1 cellular context compared by ENCODE assay signal in the genomic region with DNA sequence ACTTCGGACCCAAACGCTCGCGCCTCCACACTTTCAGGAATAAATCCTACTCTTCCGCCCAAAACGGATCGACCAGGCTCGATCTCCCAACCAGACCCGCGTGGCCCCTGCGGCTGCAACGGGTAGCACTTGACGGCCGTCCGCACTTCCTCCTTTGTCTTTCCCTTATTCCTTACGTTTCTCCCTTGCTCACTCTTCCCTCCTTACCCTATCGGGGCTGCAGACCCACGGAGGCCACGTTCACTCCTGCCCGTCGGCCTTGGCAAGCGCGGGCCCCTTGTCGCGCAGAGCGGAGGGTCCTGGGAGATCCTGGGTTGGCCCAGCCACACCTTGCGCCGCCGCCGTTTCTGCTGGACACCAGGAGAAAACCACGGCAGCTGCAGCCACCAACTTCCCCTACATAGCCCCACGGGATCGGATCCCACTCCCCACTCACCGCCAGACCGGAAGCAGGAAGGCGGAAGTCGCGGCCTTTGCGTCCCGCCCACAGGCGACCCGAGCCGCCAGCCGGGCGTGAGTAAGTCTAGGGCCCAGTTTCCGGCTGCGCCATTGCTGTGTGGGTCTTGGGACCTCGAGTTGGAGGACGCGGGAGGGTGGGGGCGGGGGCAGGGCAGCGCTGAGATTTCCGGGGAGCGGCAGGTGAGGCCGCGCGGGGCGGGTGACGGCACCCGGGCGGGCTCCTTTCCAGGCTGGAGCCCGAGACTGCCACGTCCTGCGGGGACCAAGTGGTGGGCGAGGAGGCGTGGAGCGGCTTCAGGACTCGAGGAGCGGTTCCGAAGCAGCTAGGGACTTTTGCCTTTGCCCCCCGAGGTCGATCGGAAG.
TF ChIP-seq lines count a peak whose summit lies in the region.

Gene SMIM15, minus strand, starts transcription at position 459 of the 822 bp plus-strand sequence. CDS start 2,297 bp downstream, outside the sequence.

TF ChIP-seq in HEK293, 187 proteins besides CTCF, POLR2A, EP300 and RAD21 (continued from another document and continues in another):
- TF ChIP-seq, protein P1, sequence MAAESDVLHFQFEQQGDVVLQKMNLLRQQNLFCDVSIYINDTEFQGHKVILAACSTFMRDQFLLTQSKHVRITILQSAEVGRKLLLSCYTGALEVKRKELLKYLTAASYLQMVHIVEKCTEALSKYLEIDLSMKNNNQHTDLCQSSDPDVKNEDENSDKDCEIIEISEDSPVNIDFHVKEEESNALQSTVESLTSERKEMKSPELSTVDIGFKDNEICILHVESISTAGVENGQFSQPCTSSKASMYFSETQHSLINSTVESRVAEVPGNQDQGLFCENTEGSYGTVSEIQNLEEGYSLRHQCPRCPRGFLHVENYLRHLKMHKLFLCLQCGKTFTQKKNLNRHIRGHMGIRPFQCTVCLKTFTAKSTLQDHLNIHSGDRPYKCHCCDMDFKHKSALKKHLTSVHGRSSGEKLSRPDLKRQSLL (tag by site-specific recombination; IDR thresholded peaks at IDR 0.05), result no peak
- TF ChIP-seq ZNF19 (tag by site-specific recombination; IDR thresholded peaks at IDR 0.05; ENCODE audit: low read depth), result no peak
- TF ChIP-seq ZNF324 (tag by site-specific recombination; IDR thresholded peaks at IDR 0.05), result peak; percentile 29; the same call in 1 of the 2 replicates
- no peak for TF ChIP-seq RBAK (tag by site-specific recombination; IDR thresholded peaks at IDR 0.05)
- TF ChIP-seq EGR2 (tag by site-specific recombination; IDR thresholded peaks at IDR 0.05; ENCODE audit: low read depth), result peak; percentile 85
- peak; percentile 28; the same call in 1 of the 2 replicates for TF ChIP-seq KLF17 (tag by site-specific recombination; IDR thresholded peaks at IDR 0.05)
- TF ChIP-seq SETDB1 (IDR thresholded peaks at IDR 0.05; ENCODE audit: insufficient read length, low read length), result no peak
- 0 out of 2 replicates have a peak, but pooled peaks have one; percentile 8 for TF ChIP-seq ZNF146 (tag by site-specific recombination; IDR thresholded peaks at IDR 0.05)
- TF ChIP-seq PBX3 (CRISPR knock-in tag; IDR thresholded peaks at IDR 0.05), result peak; percentile 80
- no peak for TF ChIP-seq ZNF394 (tag by site-specific recombination; IDR thresholded peaks at IDR 0.05; ENCODE audit: borderline replicate concordance)
- no peak for TF ChIP-seq ZNF701 (tag by site-specific recombination; IDR thresholded peaks at IDR 0.05)
- peak; percentile 84 for TF ChIP-seq ZXDB (tag by site-specific recombination; IDR thresholded peaks at IDR 0.05)
- no peak for TF ChIP-seq ZNF623 (tag by site-specific recombination; IDR thresholded peaks at IDR 0.05)
- TF ChIP-seq ZNF830 (tag by site-specific recombination; IDR thresholded peaks at IDR 0.05; ENCODE audit: low read depth), result no peak
- no peak for TF ChIP-seq ZNF274 (IDR thresholded peaks at IDR 0.05; ENCODE audit: low read length)
- TF ChIP-seq ZNF274 (tag by site-specific recombination; IDR thresholded peaks at IDR 0.05; ENCODE audit: borderline replicate concordance), result no peak
- TF ChIP-seq SP3 (tag by site-specific recombination; IDR thresholded peaks at IDR 0.05), result peak; percentile 74
- TF ChIP-seq, protein P2, sequence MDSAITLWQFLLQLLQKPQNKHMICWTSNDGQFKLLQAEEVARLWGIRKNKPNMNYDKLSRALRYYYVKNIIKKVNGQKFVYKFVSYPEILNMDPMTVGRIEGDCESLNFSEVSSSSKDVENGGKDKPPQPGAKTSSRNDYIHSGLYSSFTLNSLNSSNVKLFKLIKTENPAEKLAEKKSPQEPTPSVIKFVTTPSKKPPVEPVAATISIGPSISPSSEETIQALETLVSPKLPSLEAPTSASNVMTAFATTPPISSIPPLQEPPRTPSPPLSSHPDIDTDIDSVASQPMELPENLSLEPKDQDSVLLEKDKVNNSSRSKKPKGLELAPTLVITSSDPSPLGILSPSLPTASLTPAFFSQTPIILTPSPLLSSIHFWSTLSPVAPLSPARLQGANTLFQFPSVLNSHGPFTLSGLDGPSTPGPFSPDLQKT (IDR thresholded peaks at IDR 0.05; ENCODE audit: borderline replicate concordance, low read depth, low read length), result no peak
- TF ChIP-seq SCRT1 (tag by site-specific recombination; IDR thresholded peaks at IDR 0.05; ENCODE audit: borderline replicate concordance), result no peak
- TF ChIP-seq ZNF335 (tag by site-specific recombination; conservative IDR thresholded peaks at IDR 0.05), result peak; percentile 88
- TF ChIP-seq MEIS1 (CRISPR knock-in tag; IDR thresholded peaks at IDR 0.05; ENCODE audit: borderline replicate concordance), result no peak
- 0 out of 2 replicates have a peak, but pooled peaks have one; percentile 20 for TF ChIP-seq ZNF768 (tag by site-specific recombination; IDR thresholded peaks at IDR 0.05)
- TF ChIP-seq HOXA7 (CRISPR knock-in tag; IDR thresholded peaks at IDR 0.05; ENCODE audit: borderline replicate concordance), result no peak
- TF ChIP-seq ZNF544 (tag by site-specific recombination; IDR thresholded peaks at IDR 0.05), result no peak
- TF ChIP-seq ZNF776 (tag by site-specific recombination; IDR thresholded peaks at IDR 0.05; ENCODE audit: borderline replicate concordance), result no peak
- no peak for TF ChIP-seq ZNF488 (tag by site-specific recombination; IDR thresholded peaks at IDR 0.05)
- TF ChIP-seq, protein P3, sequence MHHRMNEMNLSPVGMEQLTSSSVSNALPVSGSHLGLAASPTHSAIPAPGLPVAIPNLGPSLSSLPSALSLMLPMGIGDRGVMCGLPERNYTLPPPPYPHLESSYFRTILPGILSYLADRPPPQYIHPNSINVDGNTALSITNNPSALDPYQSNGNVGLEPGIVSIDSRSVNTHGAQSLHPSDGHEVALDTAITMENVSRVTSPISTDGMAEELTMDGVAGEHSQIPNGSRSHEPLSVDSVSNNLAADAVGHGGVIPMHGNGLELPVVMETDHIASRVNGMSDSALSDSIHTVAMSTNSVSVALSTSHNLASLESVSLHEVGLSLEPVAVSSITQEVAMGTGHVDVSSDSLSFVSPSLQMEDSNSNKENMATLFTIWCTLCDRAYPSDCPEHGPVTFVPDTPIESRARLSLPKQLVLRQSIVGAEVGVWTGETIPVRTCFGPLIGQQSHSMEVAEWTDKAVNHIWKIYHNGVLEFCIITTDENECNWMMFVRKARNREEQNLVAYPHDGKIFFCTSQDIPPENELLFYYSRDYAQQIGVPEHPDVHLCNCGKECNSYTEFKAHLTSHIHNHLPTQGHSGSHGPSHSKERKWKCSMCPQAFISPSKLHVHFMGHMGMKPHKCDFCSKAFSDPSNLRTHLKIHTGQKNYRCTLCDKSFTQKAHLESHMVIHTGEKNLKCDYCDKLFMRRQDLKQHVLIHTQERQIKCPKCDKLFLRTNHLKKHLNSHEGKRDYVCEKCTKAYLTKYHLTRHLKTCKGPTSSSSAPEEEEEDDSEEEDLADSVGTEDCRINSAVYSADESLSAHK (tag by site-specific recombination; IDR thresholded peaks at IDR 0.05), result no peak
- no peak for TF ChIP-seq ZNF791 (tag by site-specific recombination; IDR thresholded peaks at IDR 0.05)
- TF ChIP-seq, protein P4, sequence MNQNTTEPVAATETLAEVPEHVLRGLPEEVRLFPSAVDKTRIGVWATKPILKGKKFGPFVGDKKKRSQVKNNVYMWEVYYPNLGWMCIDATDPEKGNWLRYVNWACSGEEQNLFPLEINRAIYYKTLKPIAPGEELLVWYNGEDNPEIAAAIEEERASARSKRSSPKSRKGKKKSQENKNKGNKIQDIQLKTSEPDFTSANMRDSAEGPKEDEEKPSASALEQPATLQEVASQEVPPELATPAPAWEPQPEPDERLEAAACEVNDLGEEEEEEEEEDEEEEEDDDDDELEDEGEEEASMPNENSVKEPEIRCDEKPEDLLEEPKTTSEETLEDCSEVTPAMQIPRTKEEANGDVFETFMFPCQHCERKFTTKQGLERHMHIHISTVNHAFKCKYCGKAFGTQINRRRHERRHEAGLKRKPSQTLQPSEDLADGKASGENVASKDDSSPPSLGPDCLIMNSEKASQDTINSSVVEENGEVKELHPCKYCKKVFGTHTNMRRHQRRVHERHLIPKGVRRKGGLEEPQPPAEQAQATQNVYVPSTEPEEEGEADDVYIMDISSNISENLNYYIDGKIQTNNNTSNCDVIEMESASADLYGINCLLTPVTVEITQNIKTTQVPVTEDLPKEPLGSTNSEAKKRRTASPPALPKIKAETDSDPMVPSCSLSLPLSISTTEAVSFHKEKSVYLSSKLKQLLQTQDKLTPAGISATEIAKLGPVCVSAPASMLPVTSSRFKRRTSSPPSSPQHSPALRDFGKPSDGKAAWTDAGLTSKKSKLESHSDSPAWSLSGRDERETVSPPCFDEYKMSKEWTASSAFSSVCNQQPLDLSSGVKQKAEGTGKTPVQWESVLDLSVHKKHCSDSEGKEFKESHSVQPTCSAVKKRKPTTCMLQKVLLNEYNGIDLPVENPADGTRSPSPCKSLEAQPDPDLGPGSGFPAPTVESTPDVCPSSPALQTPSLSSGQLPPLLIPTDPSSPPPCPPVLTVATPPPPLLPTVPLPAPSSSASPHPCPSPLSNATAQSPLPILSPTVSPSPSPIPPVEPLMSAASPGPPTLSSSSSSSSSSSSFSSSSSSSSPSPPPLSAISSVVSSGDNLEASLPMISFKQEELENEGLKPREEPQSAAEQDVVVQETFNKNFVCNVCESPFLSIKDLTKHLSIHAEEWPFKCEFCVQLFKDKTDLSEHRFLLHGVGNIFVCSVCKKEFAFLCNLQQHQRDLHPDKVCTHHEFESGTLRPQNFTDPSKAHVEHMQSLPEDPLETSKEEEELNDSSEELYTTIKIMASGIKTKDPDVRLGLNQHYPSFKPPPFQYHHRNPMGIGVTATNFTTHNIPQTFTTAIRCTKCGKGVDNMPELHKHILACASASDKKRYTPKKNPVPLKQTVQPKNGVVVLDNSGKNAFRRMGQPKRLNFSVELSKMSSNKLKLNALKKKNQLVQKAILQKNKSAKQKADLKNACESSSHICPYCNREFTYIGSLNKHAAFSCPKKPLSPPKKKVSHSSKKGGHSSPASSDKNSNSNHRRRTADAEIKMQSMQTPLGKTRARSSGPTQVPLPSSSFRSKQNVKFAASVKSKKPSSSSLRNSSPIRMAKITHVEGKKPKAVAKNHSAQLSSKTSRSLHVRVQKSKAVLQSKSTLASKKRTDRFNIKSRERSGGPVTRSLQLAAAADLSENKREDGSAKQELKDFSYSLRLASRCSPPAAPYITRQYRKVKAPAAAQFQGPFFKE (tag by site-specific recombination; IDR thresholded peaks at IDR 0.05; ENCODE audit: borderline replicate concordance), result no peak
- TF ChIP-seq KLF16 (tag by site-specific recombination; IDR thresholded peaks at IDR 0.05), result no peak
- TF ChIP-seq, protein P5, sequence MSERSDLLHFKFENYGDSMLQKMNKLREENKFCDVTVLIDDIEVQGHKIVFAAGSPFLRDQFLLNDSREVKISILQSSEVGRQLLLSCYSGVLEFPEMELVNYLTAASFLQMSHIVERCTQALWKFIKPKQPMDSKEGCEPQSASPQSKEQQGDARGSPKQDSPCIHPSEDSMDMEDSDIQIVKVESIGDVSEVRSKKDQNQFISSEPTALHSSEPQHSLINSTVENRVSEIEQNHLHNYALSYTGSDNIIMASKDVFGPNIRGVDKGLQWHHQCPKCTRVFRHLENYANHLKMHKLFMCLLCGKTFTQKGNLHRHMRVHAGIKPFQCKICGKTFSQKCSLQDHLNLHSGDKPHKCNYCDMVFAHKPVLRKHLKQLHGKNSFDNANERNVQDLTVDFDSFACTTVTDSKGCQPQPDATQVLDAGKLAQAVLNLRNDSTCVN (tag by site-specific recombination; optimal IDR thresholded peaks at IDR 0.05), result peak; percentile 63
- TF ChIP-seq, protein P6, sequence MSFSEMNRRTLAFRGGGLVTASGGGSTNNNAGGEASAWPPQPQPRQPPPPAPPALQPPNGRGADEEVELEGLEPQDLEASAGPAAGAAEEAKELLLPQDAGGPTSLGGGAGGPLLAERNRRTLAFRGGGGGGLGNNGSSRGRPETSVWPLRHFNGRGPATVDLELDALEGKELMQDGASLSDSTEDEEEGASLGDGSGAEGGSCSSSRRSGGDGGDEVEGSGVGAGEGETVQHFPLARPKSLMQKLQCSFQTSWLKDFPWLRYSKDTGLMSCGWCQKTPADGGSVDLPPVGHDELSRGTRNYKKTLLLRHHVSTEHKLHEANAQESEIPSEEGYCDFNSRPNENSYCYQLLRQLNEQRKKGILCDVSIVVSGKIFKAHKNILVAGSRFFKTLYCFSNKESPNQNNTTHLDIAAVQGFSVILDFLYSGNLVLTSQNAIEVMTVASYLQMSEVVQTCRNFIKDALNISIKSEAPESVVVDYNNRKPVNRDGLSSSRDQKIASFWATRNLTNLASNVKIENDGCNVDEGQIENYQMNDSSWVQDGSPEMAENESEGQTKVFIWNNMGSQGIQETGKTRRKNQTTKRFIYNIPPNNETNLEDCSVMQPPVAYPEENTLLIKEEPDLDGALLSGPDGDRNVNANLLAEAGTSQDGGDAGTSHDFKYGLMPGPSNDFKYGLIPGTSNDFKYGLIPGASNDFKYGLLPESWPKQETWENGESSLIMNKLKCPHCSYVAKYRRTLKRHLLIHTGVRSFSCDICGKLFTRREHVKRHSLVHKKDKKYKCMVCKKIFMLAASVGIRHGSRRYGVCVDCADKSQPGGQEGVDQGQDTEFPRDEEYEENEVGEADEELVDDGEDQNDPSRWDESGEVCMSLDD (tag by site-specific recombination; IDR thresholded peaks at IDR 0.05), result no peak
- TF ChIP-seq YY1 (tag by site-specific recombination; IDR thresholded peaks at IDR 0.05), result 0 out of 2 replicates have a peak, but pooled peaks have one; percentile 46
